In genomic region chr16:4768549-4769305, GRCh38 we compare ENCODE assay signal across 1 cellular context.
A peak's percentile ranks its signal among the peaks of the same experiment; 100 is the strongest.
TF ChIP-seq lines count a peak whose summit lies in the region.

No MANE protein-coding gene starts in this region.

TF ChIP-seq in IMR-90, 13 proteins besides CTCF, POLR2A, EP300 and RAD21:
- TF ChIP-seq USF2 (IDR thresholded peaks at IDR 0.05; ENCODE audit: low read depth, low read length) (0 out of 2 replicates have a peak, but pooled peaks have one; percentile 6), FOS (IDR thresholded peaks at IDR 0.05; ENCODE audit: low read depth, low read length) (no peak), ELK1 (IDR thresholded peaks at IDR 0.05; ENCODE audit: borderline replicate concordance, low read depth, low read length) (no peak), RFX5 (IDR thresholded peaks at IDR 0.05; ENCODE audit: low read depth, low read length) (no peak), SMC3 (IDR thresholded peaks at IDR 0.05; ENCODE audit: low read depth, low read length) (no peak), MAZ (IDR thresholded peaks at IDR 0.05; ENCODE audit: borderline replicate concordance, low read depth, low read length) (peak; percentile 66; the same call in 1 of the 2 replicates), MAFK (IDR thresholded peaks at IDR 0.05; ENCODE audit: low read depth, low read length) (no peak), CEBPB (IDR thresholded peaks at IDR 0.05; ENCODE audit: low read depth, low read length) (no peak), MXI1 (IDR thresholded peaks at IDR 0.05; ENCODE audit: borderline replicate concordance, low read depth, low read length) (no peak), BHLHE40 (IDR thresholded peaks at IDR 0.05; ENCODE audit: low read depth, low read length) (no peak), CHD1 (IDR thresholded peaks at IDR 0.05; ENCODE audit: low read depth, low read length) (no peak), NFE2L2 (IDR thresholded peaks at IDR 0.05; ENCODE audit: low read depth, low read length) (no peak), RCOR1 (IDR thresholded peaks at IDR 0.05; ENCODE audit: insufficient replicate concordance, low read length) (peak; percentile 86)
